Comparison of ENCODE assay signal across 16 cellular contexts in the genomic region with DNA sequence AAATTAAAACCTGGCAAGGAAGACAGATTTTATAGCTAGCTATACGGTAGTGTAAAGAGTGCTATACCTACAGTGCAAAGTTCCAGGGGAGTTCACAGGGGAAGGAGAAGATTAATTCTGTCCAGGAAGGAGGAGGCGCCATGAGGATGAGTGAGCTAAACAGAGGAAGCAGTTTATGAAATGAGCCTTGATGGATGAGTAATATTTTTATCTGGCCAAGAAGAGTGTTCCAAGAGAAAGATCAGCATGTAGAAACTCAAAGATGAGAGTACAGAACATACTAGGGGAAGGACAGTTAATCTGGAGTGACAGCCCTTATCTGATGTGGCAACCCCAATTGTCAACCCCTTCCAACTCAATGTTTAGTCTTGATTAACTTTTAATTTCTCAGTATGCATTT. TPM values are rescaled to one million over a fixed set of nuclear protein-coding genes. Genes with fewer than 3 reads are reported as not detected.
"Had no signal": no experiment of that assay in that cellular context is flagged by ENCODE, and none has a peak within 500 bp of the region (broad histone marks: within the 10 kb centered on the region; RNA-seq: fewer than 3 reads in every experiment).

No MANE protein-coding gene starts in this region.

- H3K27ac ChIP-seq: tibial artery, VCaP had no signal

- H3K4me1 ChIP-seq: tibial artery had no signal

- ATAC-seq: activated CD4-positive, alpha-beta T cell treated with anti-CD3 and anti-CD28 coated beads for 36 hours; activated CD8-positive, alpha-beta T cell treated with anti-CD3 and anti-CD28 coated beads for 36 hours; activated T-cell treated with anti-CD3 and anti-CD28 coated beads, Interleukin-2, amount 50 U/mL, for 72 hours; stimulated activated effector memory CD8-positive, alpha-beta T cell treated with anti-CD3 and anti-CD28 coated beads, Interleukin-12 subunit alpha, Interleukin-12 subunit beta, amount 100 ng/mL, for 72 hours had no signal

- DNase-seq: activated CD4-positive, alpha-beta T cell treated with anti-CD3 and anti-CD28 coated beads for 36 hours; activated CD8-positive, alpha-beta memory T cell treated with anti-CD3 and anti-CD28 coated beads, Interleukin-2, amount 50 U/mL, for 4 hours; activated CD8-positive, alpha-beta T cell treated with anti-CD3 and anti-CD28 coated beads for 36 hours; activated T-cell treated with anti-CD3 and anti-CD28 coated beads, Interleukin-2, amount 50 U/mL, for 72 hours; central memory CD4-positive, alpha-beta T cell; dermis blood vessel endothelial cell; erythroblast; midbrain; naive B cell; T1000 had no signal

- H3K9me3 ChIP-seq: tibial artery had no signal

- H3K27me3 ChIP-seq: hepatocyte, tibial artery had no signal

- H3K4me3 ChIP-seq: hepatocyte, lung, smooth muscle cell, tibial artery had no signal

- H3K36me3 ChIP-seq: tibial artery had no signal

RNA-seq across cellular contexts. Expression of a gene that starts 54.8 kb away (rescaled TPM):
- total RNA-seq: activated CD8-positive, alpha-beta T cell treated with anti-CD3 and anti-CD28 coated beads for 36 hours; smooth muscle cell had no signal
